1 cellular context compared by ENCODE assay signal in genomic region chrX:88863726-88864125, GRCh38.
TF ChIP-seq lines count a peak whose summit lies in the region.

No MANE protein-coding gene starts in this region.

TF ChIP-seq in SK-N-SH treated with all-trans-retinoic acid at 6 μM for 48 hours, 23 proteins besides CTCF, POLR2A, EP300 and RAD21 (continued from another document):
- TF ChIP-seq CSRNP3 (CRISPR knock-in tag; IDR thresholded peaks at IDR 0.05) (no peak), ZC3H10 (CRISPR knock-in tag; IDR thresholded peaks at IDR 0.05) (no peak), ZFP3 (CRISPR knock-in tag; IDR thresholded peaks at IDR 0.05) (no peak), GLIS3 (CRISPR knock-in tag; IDR thresholded peaks at IDR 0.05) (no peak), ZNF565 (CRISPR knock-in tag; conservative IDR thresholded peaks at IDR 0.05; ENCODE audit: low read depth) (no peak), OSR1 (CRISPR knock-in tag; IDR thresholded peaks at IDR 0.05) (no peak), CSDC2 (CRISPR knock-in tag; IDR thresholded peaks at IDR 0.05) (no peak), ESRRG (CRISPR knock-in tag; IDR thresholded peaks at IDR 0.05) (no peak), ISL1 (CRISPR knock-in tag; IDR thresholded peaks at IDR 0.05) (no peak)
- TF ChIP-seq, protein P1, sequence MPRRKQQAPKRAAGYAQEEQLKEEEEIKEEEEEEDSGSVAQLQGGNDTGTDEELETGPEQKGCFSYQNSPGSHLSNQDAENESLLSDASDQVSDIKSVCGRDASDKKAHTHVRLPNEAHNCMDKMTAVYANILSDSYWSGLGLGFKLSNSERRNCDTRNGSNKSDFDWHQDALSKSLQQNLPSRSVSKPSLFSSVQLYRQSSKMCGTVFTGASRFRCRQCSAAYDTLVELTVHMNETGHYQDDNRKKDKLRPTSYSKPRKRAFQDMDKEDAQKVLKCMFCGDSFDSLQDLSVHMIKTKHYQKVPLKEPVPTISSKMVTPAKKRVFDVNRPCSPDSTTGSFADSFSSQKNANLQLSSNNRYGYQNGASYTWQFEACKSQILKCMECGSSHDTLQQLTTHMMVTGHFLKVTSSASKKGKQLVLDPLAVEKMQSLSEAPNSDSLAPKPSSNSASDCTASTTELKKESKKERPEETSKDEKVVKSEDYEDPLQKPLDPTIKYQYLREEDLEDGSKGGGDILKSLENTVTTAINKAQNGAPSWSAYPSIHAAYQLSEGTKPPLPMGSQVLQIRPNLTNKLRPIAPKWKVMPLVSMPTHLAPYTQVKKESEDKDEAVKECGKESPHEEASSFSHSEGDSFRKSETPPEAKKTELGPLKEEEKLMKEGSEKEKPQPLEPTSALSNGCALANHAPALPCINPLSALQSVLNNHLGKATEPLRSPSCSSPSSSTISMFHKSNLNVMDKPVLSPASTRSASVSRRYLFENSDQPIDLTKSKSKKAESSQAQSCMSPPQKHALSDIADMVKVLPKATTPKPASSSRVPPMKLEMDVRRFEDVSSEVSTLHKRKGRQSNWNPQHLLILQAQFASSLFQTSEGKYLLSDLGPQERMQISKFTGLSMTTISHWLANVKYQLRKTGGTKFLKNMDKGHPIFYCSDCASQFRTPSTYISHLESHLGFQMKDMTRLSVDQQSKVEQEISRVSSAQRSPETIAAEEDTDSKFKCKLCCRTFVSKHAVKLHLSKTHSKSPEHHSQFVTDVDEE (CRISPR knock-in tag; IDR thresholded peaks at IDR 0.05): no peak
- TF ChIP-seq, protein P2, sequence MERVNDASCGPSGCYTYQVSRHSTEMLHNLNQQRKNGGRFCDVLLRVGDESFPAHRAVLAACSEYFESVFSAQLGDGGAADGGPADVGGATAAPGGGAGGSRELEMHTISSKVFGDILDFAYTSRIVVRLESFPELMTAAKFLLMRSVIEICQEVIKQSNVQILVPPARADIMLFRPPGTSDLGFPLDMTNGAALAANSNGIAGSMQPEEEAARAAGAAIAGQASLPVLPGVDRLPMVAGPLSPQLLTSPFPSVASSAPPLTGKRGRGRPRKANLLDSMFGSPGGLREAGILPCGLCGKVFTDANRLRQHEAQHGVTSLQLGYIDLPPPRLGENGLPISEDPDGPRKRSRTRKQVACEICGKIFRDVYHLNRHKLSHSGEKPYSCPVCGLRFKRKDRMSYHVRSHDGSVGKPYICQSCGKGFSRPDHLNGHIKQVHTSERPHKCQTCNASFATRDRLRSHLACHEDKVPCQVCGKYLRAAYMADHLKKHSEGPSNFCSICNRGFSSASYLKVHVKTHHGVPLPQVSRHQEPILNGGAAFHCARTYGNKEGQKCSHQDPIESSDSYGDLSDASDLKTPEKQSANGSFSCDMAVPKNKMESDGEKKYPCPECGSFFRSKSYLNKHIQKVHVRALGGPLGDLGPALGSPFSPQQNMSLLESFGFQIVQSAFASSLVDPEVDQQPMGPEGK (CRISPR knock-in tag; IDR thresholded peaks at IDR 0.05; ENCODE audit: borderline replicate concordance): no peak
- TF ChIP-seq, protein P3, sequence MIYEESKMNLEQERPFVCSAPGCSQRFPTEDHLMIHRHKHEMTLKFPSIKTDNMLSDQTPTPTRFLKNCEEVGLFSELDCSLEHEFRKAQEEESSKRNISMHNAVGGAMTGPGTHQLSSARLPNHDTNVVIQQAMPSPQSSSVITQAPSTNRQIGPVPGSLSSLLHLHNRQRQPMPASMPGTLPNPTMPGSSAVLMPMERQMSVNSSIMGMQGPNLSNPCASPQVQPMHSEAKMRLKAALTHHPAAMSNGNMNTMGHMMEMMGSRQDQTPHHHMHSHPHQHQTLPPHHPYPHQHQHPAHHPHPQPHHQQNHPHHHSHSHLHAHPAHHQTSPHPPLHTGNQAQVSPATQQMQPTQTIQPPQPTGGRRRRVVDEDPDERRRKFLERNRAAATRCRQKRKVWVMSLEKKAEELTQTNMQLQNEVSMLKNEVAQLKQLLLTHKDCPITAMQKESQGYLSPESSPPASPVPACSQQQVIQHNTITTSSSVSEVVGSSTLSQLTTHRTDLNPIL (CRISPR knock-in tag; IDR thresholded peaks at IDR 0.05; ENCODE audit: low read depth): no peak
